Comparison of ENCODE assay signal across 9 cellular contexts in genomic region chr12:46187023-46187422, GRCh38.
DNase-seq lines count a peak whose midpoint lies in the region; ATAC-seq and TF ChIP-seq lines count a peak whose summit lies in the region.
"Had no signal": no experiment of that assay in that cellular context is flagged by ENCODE, and none has a peak within 500 bp of the region (broad histone marks: within the 10 kb centered on the region; RNA-seq: fewer than 3 reads in every experiment).

No MANE protein-coding gene starts in this region.

- in situ Hi-C loops in ACHN (cut with HindIII; ENCODE audit: low pct_ligation_motif_present, low pct_unique_long_range_greater_than_20kb, low sequenced_read_pairs) (no loop called here), brain microvascular endothelial cell (cut with HindIII; ENCODE audit: low pct_ligation_motif_present, low sequenced_read_pairs) (no loop called here)

- H2AFZ ChIP-seq in H9 (ENCODE audit: low read length): no peak overlapping the region

- no peak overlapping the region for H2BK15ac ChIP-seq in H9 (ENCODE audit: low read depth, low read length)

- intact Hi-C loops in lower lobe of right lung (cut with DNase I): no loop called here

- no peak overlapping the region for H2BK120ac ChIP-seq in H9 (ENCODE audit: low read depth, low read length, poor library complexity, severe bottlenecking)

- H3K9me3 ChIP-seq in H9 (ENCODE audit: control insufficient read depth, low read depth, low read length): no peaks in the 10 kb centered on the region
- H3K9me3 ChIP-seq in lower lobe of right lung: no peaks in the 10 kb centered on the region
- H3K9me3 ChIP-seq in suprapubic skin: no peaks in the 10 kb centered on the region

- H3K27me3 ChIP-seq in H9 (ENCODE audit: insufficient read depth, low read length): no peaks in the 10 kb centered on the region
- H3K27me3 ChIP-seq in brain microvascular endothelial cell (replicated peaks): no peaks in the 10 kb centered on the region
- H3K27me3 ChIP-seq in lower lobe of right lung (ENCODE audit: low read depth): no peaks in the 10 kb centered on the region
- H3K27me3 ChIP-seq in suprapubic skin: no peaks in the 10 kb centered on the region

- H3K27ac ChIP-seq in H9 (ENCODE audit: insufficient read length, low read depth, low read length) (no peak overlapping the region), brain microvascular endothelial cell (no peak overlapping the region), lower lobe of right lung (no peak overlapping the region), suprapubic skin (no peak overlapping the region)

- H3K56ac ChIP-seq in H9 (ENCODE audit: insufficient read length, low read depth, low read length): no peak overlapping the region

- no peak overlapping the region for H2BK12ac ChIP-seq in H9 (ENCODE audit: insufficient read length, low read depth, low read length)

- no peak overlapping the region for H3K18ac ChIP-seq in H9 (ENCODE audit: insufficient read length, low read depth, low read length)

- peak overlapping the region in 2 of 3 experiments; percentile 9 to 37; a peak in 2 of 7 replicates for H3K27ac Mint-ChIP-seq in H9
- H3K27ac Mint-ChIP-seq: mesothelial cell of epicardium had no signal

- H4K8ac ChIP-seq in H9 (replicated peaks; ENCODE audit: insufficient read length, low read depth, low read length): no peak overlapping the region

- H3K9me3 Mint-ChIP-seq in H9: peaks cover 18 to 20% of the 10 kb centered on the region in 2 experiments

- peaks cover 4 to 12% of the 10 kb centered on the region in 2 experiments; a peak in 3 of 4 replicates for H3K4me1 Mint-ChIP-seq in H9

- no peak overlapping the region for H2AK5ac ChIP-seq in H9 (ENCODE audit: insufficient read length, low read length)

- H3K79me1 ChIP-seq in H9 (ENCODE audit: insufficient read depth, low read depth, low read length, poor library complexity, severe bottlenecking): no peaks in the 10 kb centered on the region

- H3K23me2 ChIP-seq in H9 (ENCODE audit: insufficient read length, low read depth, low read length, poor library complexity, severe bottlenecking): no peaks in the 10 kb centered on the region

- no peak overlapping the region for H3K23ac ChIP-seq in H9 (ENCODE audit: insufficient read length, low read depth, low read length)

- peaks cover 36 to 51% (median 49%) of the 10 kb centered on the region in 3 experiments for H3K36me3 Mint-ChIP-seq in H9 (ENCODE audit: insufficient read depth in 1 of 3, low read depth in 3 of 3)

- no peak overlapping the region for H3T11ph ChIP-seq in H9 (ENCODE audit: low read length)

- no peak overlapping the region for H3K4me3 Mint-ChIP-seq in H9
- H3K4me3 Mint-ChIP-seq: mesothelial cell of epicardium had no signal

- no peaks in the 10 kb centered on the region for H3K4me1 ChIP-seq in H9 (ENCODE audit: insufficient read depth, low read length)
- H3K4me1 ChIP-seq in lower lobe of right lung: peaks cover 10% of the 10 kb centered on the region
- peaks cover 11% of the 10 kb centered on the region for H3K4me1 ChIP-seq in suprapubic skin

- H3K79me2 ChIP-seq in H9 (ENCODE audit: insufficient read depth, low read length): no peaks in the 10 kb centered on the region; the same call in 1 of the 2 replicates

- no peaks in the 10 kb centered on the region for H4K20me1 ChIP-seq in H9 (ENCODE audit: control insufficient read depth, insufficient read depth, insufficient read length)

- DNase-seq in ACHN (peak; percentile 32), H9 (no peak), brain microvascular endothelial cell (peak; percentile 59), lower lobe of right lung (no peak), suprapubic skin (ENCODE audit: low spot score in 2 of 2) (no peak)

- H3K14ac ChIP-seq in H9 (ENCODE audit: insufficient read depth, low read length): no peak overlapping the region

- no peaks in the 10 kb centered on the region for H3K36me3 ChIP-seq in brain microvascular endothelial cell (replicated peaks)
- no peaks in the 10 kb centered on the region for H3K36me3 ChIP-seq in lower lobe of right lung
- no peaks in the 10 kb centered on the region for H3K36me3 ChIP-seq in suprapubic skin

- peak; percentile 39 to 61 for ATAC-seq in lower lobe of right lung
- no peak for ATAC-seq in HG02571 (IDR thresholded peaks at IDR 0.05; ENCODE audit: unreplicated experiment)
- ATAC-seq in HG03025 (IDR thresholded peaks at IDR 0.05; ENCODE audit: low FRiP score, unreplicated experiment): no peak
- no peak for ATAC-seq in GM21529 (IDR thresholded peaks at IDR 0.05; ENCODE audit: unreplicated experiment)

- TF ChIP-seq CTCF in H9 (conservative IDR thresholded peaks at IDR 0.05): no peak
- TF ChIP-seq CTCF in brain microvascular endothelial cell (IDR thresholded peaks at IDR 0.05; ENCODE audit: low read depth, low read length, missing control alignments): no peak
- no peak for TF ChIP-seq CTCF in lower lobe of right lung (IDR thresholded peaks at IDR 0.05)
- TF ChIP-seq CTCF in suprapubic skin (IDR thresholded peaks at IDR 0.05): no peak

- no peak overlapping the region for H3K9ac ChIP-seq in H9 (ENCODE audit: extremely low read depth, insufficient read length, low read length)

- H3K4me2 ChIP-seq in H9 (ENCODE audit: insufficient read depth, insufficient read length, low read length): no peak overlapping the region

- H4K91ac ChIP-seq in H9 (ENCODE audit: insufficient read length, low read depth, low read length): no peak overlapping the region

- no peak overlapping the region for H2BK5ac ChIP-seq in H9 (ENCODE audit: insufficient read length, low read length)

- TF ChIP-seq POLR2A in suprapubic skin (IDR thresholded peaks at IDR 0.05): no peak

- no peak overlapping the region for H3K4ac ChIP-seq in H9 (ENCODE audit: low read depth, low read length)

- H4K5ac ChIP-seq in H9 (ENCODE audit: insufficient read length, low read depth, low read length): no peak overlapping the region

- WGBS in H9 (ENCODE audit: extremely low coverage, insufficient read length, low lambda C conversion rate): no CpG with 5 or more reads among the region's 3 CpGs
- WGBS in suprapubic skin: 11% methylated on average over 3 of the region's 3 CpGs

- H2BK20ac ChIP-seq in H9 (ENCODE audit: low read depth, low read length, poor library complexity, severe bottlenecking): no peak overlapping the region

- H3K4me3 ChIP-seq in brain microvascular endothelial cell (ENCODE audit: low read depth, low read length) (no peak overlapping the region), lower lobe of right lung (no peak overlapping the region), suprapubic skin (no peak overlapping the region)

- no peaks in the 10 kb centered on the region for H3K27me3 Mint-ChIP-seq in H9 (ENCODE audit: low read depth)

- no peak for TF ChIP-seq EP300 in suprapubic skin (IDR thresholded peaks at IDR 0.05)

Comparison
In these comparisons a context has a peak if more than half of its experiments do, and no peak if none do; other contexts are left out.
1. DNase-seq: peak in ACHN (single experiment) and brain microvascular endothelial cell (single experiment); none in H9 (single experiment), lower lobe of right lung (single experiment) and suprapubic skin (0 of 2).
2. ATAC-seq: peak in lower lobe of right lung (2 of 2); none in HG02571 (single experiment), HG03025 (single experiment) and GM21529 (single experiment).